Comparison of ENCODE assay signal across 8 cellular contexts in genomic region chr12:120710805-120711296, GRCh38. TPM values are rescaled to one million over a fixed set of nuclear protein-coding genes. Genes with fewer than 3 reads are reported as not detected.
DNase-seq lines count a peak whose midpoint lies in the region; ATAC-seq, FAIRE-seq and TF ChIP-seq lines count a peak whose summit lies in the region.

No MANE protein-coding gene starts in this region.

- peaks cover 25% of the 10 kb centered on the region for H3K79me2 ChIP-seq in PC-3 (ENCODE audit: low read length)

- H3K9me3 ChIP-seq in PC-3 (ENCODE audit: low read length) (no peaks in the 10 kb centered on the region), kidney (ENCODE audit: control insufficient read depth in 1 of 2, low read length in 2 of 2) (no peaks in the 10 kb centered on the region)

- no peaks in the 10 kb centered on the region for H3K9me2 ChIP-seq in PC-3 (replicated peaks; ENCODE audit: low read length)

- ATAC-seq in HG02642 (IDR thresholded peaks at IDR 0.05; ENCODE audit: poor library complexity, unreplicated experiment), result peak; percentile 36
- peak; percentile 45 for ATAC-seq in PC-3
- ATAC-seq in stimulated activated memory B cell treated with anti-CD40 and anti-IgM and Interleukin-4, amounts not matched to agents 10 μg/mL and 1 μg/mL and 100 μg/mL, for 72 hours, result peak; percentile 71
- ATAC-seq in HG03159 (IDR thresholded peaks at IDR 0.05; ENCODE audit: unreplicated experiment), result no peak

- peak overlapping the region; percentile 92 for H3K9ac ChIP-seq in PC-3 (ENCODE audit: low read length)
- peak overlapping the region; percentile 37 to 56 for H3K9ac ChIP-seq in kidney (ENCODE audit: low read length in 2 of 2)

- H3K4me3 ChIP-seq in PC-3 (ENCODE audit: low read length) (peak overlapping the region; percentile 83), kidney (ENCODE audit: low read length in 2 of 2) (peak overlapping the region; percentile 49 to 80)

- H3K4me3 Mint-ChIP-seq in stimulated activated memory B cell treated with anti-CD40 and anti-IgM and Interleukin-4, amounts not matched to agents 10 μg/mL and 1 μg/mL and 100 μg/mL, for 72 hours, result peak overlapping the region; percentile 84

- H3K36me3 ChIP-seq in PC-3 (ENCODE audit: low read depth, low read length) (peaks cover 13% of the 10 kb centered on the region; the same call in 1 of the 2 replicates), kidney (ENCODE audit: control insufficient read depth in 1 of 2, insufficient read depth in 2 of 2, low read length in 2 of 2) (peaks cover 7 to 20% of the 10 kb centered on the region in 2 donors)

- H3K27me3 ChIP-seq in PC-3 (ENCODE audit: low read length), result no peaks in the 10 kb centered on the region

- POLR2A ChIA-PET in PC-3 (lab: Charles Lee; ENCODE audit: unreplicated experiment), result interaction anchor here (0.6 to 0.7 kb wide), 3 partner anchors 17 to 130 kb away, joined by 3 to 21 read pairs (median 10); partner anchors contain the start of gene POP5

- TF ChIP-seq CTCF in PC-3 (conservative IDR thresholded peaks at IDR 0.05; ENCODE audit: low read depth, low read length) (no peak), kidney (IDR thresholded peaks at IDR 0.05; ENCODE audit: borderline replicate concordance, extremely low read depth, insufficient read depth) (no peak)

- no peaks in the 10 kb centered on the region for H3K27me3 Mint-ChIP-seq in stimulated activated memory B cell treated with anti-CD40 and anti-IgM and Interleukin-4, amounts not matched to agents 10 μg/mL and 1 μg/mL and 100 μg/mL, for 72 hours

- H3K27ac ChIP-seq in PC-3 (ENCODE audit: low read length) (0 out of 2 replicates have a peak overlapping the region, but pooled peaks have one; percentile 9), kidney (ENCODE audit: low read depth in 2 of 2, low read length in 2 of 2) (peak overlapping the region; percentile 69 to 83)

- no TSS peak for BruUV-seq in PC-3 (replicated peaks; lab: Mats Ljungman, UMichigan)

- H3K36me3 Mint-ChIP-seq in stimulated activated memory B cell treated with anti-CD40 and anti-IgM and Interleukin-4, amounts not matched to agents 10 μg/mL and 1 μg/mL and 100 μg/mL, for 72 hours, result peaks cover 6% of the 10 kb centered on the region

- no peaks in the 10 kb centered on the region for H3K9me3 Mint-ChIP-seq in stimulated activated memory B cell treated with anti-CD40 and anti-IgM and Interleukin-4, amounts not matched to agents 10 μg/mL and 1 μg/mL and 100 μg/mL, for 72 hours

- intact Hi-C loops in PC-3 (cut with micrococcal nuclease), result loop anchor here (1.0 to 5.0 kb wide), 4 partner anchors 22 to 261 kb away; partner anchors contain the start of gene SPPL3
- intact Hi-C loops in kidney (cut with DNase I), result loop anchor here (10.0 kb wide), 2 partner anchors 66 to 126 kb away; partner anchors contain the start of genes CABP1 and POP5

- peaks cover 26% of the 10 kb centered on the region for H3K4me1 Mint-ChIP-seq in stimulated activated memory B cell treated with anti-CD40 and anti-IgM and Interleukin-4, amounts not matched to agents 10 μg/mL and 1 μg/mL and 100 μg/mL, for 72 hours

- peak; percentile 38 for DNase-seq in GM12892 (ENCODE audit: insufficient read length)
- DNase-seq in PC-3, result no peak
- DNase-seq in T47D (ENCODE audit: low read depth in 1 of 2, low spot score in 1 of 2), result peak; percentile 42 to 46
- peak; percentile 84 for DNase-seq in kidney
- no peak for DNase-seq in SKM-1 treated with dmso at 0.1 percent for 144 hours (lab: John Stamatoyannopoulos, UW; ENCODE audit: unreplicated experiment)

- H4K20me1 ChIP-seq in PC-3 (ENCODE audit: low read length), result no peaks in the 10 kb centered on the region

- H3K4me2 ChIP-seq in PC-3 (ENCODE audit: low read length), result peak overlapping the region; percentile 96

- FAIRE-seq in GM12892 (lab: Jason Lieb, UNC) (peak; percentile 78), kidney (lab: Jason Lieb, UNC) (no peak)

- CTCF ChIA-PET in PC-3 (lab: Charles Lee), result interaction anchor here (1.0 kb wide), 1 partner anchor 62 kb away, joined by 5 read pairs; no protein-coding TSS in a partner anchor

- peak overlapping the region; percentile 84 for H3K27ac Mint-ChIP-seq in stimulated activated memory B cell treated with anti-CD40 and anti-IgM and Interleukin-4, amounts not matched to agents 10 μg/mL and 1 μg/mL and 100 μg/mL, for 72 hours

- H3K4me1 ChIP-seq in PC-3 (ENCODE audit: insufficient read depth, low read length), result peaks cover 21% of the 10 kb centered on the region
- peaks cover 14 to 17% of the 10 kb centered on the region in 2 donors for H3K4me1 ChIP-seq in kidney (ENCODE audit: control insufficient read depth in 1 of 2, insufficient read depth in 1 of 2, low read depth in 1 of 2, low read length in 2 of 2)

- TF ChIP-seq POLR2A in GM12892 (IDR thresholded peaks at IDR 0.05; ENCODE audit: low read depth, low read length), result no peak

- peaks cover 6% of the 10 kb centered on the region for H3F3A ChIP-seq in PC-3 (ENCODE audit: low read length, unreplicated experiment)

- H2AFZ ChIP-seq in PC-3 (ENCODE audit: low read length), result peak overlapping the region; percentile 77

- in situ Hi-C loops in T47D (cut with HindIII; ENCODE audit: low pct_unique_long_range_greater_than_20kb, low sequenced_read_pairs), result no loop called here

RNA-seq across cellular contexts. Expression of gene UNC119B, which starts 0.6 kb away (rescaled TPM):
- polyA plus RNA-seq in GM12892 (2012; ENCODE audit: missing spikeins), result 15.2 TPM
- total RNA-seq in PC-3 (2014; rRNA removed), result 15.9 and 23.8 TPM in 2 replicates
- 44.5 TPM for total RNA-seq in kidney
- polyA plus RNA-seq in kidney (ENCODE audit: insufficient read depth, low read depth, low replicate concordance), result 29.4 TPM

RNA-seq across cellular contexts. Expression of gene ACADS, which starts 14.8 kb away (rescaled TPM):
- polyA plus RNA-seq in GM12892 (2012; ENCODE audit: missing spikeins), result 5.3 TPM
- 14.5 and 19.6 TPM in 2 replicates for total RNA-seq in PC-3 (2014; rRNA removed)
- total RNA-seq in kidney, result 24.4 TPM
- polyA plus RNA-seq in kidney (ENCODE audit: insufficient read depth, low read depth, low replicate concordance), result 133 TPM

RNA-seq across cellular contexts. Expression of gene MLEC, which starts 23.9 kb away (rescaled TPM):
- 48.5 TPM for polyA plus RNA-seq in GM12892 (2012; ENCODE audit: missing spikeins)
- total RNA-seq in PC-3 (2014; rRNA removed) (158 and 166 TPM in 2 replicates), kidney (146 TPM)
- 60.3 TPM for polyA plus RNA-seq in kidney (ENCODE audit: insufficient read depth, low read depth, low replicate concordance)

Comparison
In these comparisons a context has a peak if more than half of its experiments do, and no peak if none do; other contexts are left out.
1. DNase-seq: peak in GM12892 (single experiment), T47D (2 of 2) and kidney (single experiment); none in PC-3 (single experiment) and SKM-1 treated with dmso at 0.1 percent for 144 hours (single experiment).